Comparison of ENCODE assay signal across 11 cellular contexts in the genomic region with DNA sequence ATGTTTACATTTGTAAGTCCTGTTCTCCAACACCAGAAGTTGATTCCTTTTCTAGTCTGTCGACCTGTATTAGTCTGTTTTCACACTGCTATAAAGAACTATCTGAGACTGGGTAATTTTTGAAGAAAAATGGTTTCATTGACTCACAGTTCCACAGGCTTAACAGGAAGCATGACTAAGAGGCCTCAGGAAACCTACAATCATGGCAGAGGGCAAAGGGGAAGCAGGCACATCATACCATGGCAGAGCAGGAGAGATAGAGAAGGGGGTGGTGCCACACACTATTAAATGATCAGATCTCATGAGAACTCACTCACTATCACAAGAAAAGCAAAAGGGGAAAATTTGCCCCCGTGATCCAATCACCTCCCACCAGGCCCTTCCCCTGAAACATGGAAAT.
DNase-seq lines count a peak whose midpoint lies in the region; ATAC-seq and TF ChIP-seq lines count a peak whose summit lies in the region.
"Had no signal": no experiment of that assay in that cellular context is flagged by ENCODE, and none has a peak within 500 bp of the region (broad histone marks: within the 10 kb centered on the region; RNA-seq: fewer than 3 reads in every experiment).

No MANE protein-coding gene starts in this region.

- no peak overlapping the region for H3K27ac ChIP-seq in left lung
- H3K27ac ChIP-seq: thoracic aorta had no signal

- no peaks in the 10 kb centered on the region for H3K27me3 Mint-ChIP-seq in activated T-helper 2 cell treated with anti-CD3 and anti-CD28 coated beads, Interferon-gamma antibody, Interleukin-2, Interleukin-4, amounts not matched to agents 10 μg/mL and 5 μg/mL and 100 μg/mL, durations not matched to agents 14 hours and 24 hours and 36 hours (ENCODE audit: low read depth)

- H3K4me3 ChIP-seq in left lung, result no peak overlapping the region
- H3K4me3 ChIP-seq: thoracic aorta had no signal

- H3K36me3 ChIP-seq in left lung, result no peaks in the 10 kb centered on the region
- H3K36me3 ChIP-seq: thoracic aorta had no signal

- peak overlapping the region; percentile 43 for H3K27ac Mint-ChIP-seq in activated T-helper 2 cell treated with anti-CD3 and anti-CD28 coated beads, Interferon-gamma antibody, Interleukin-2, Interleukin-4, amounts not matched to agents 10 μg/mL and 5 μg/mL and 100 μg/mL, durations not matched to agents 14 hours and 24 hours and 36 hours

- H3K9me3 ChIP-seq in left lung, result no peaks in the 10 kb centered on the region
- H3K9me3 ChIP-seq: thoracic aorta had no signal

- DNase-seq in GDM1 (lab: John Stamatoyannopoulos, UW), result peak; percentile 83
- peak; percentile 91 to 94 for DNase-seq in Kasumi-1 (lab: John Stamatoyannopoulos, UW)
- no peak for DNase-seq in activated T-helper 2 cell treated with anti-CD3 and anti-CD28 coated beads, Interferon-gamma antibody, Interleukin-2, Interleukin-4, amounts not matched to agents 10 μg/mL and 5 μg/mL and 100 μg/mL, durations not matched to agents 14 hours and 24 hours and 36 hours (ENCODE audit: low spot score)
- DNase-seq in left lung, result no peak
- DNase-seq in effector CD8-positive, alpha-beta T cell (lab: John Stamatoyannopoulos, UW), result no peak
- no peak for DNase-seq in NCI-H2171 (lab: John Stamatoyannopoulos, UW)
- DNase-seq: mesendoderm, NCI-H1417 had no signal

- no peaks in the 10 kb centered on the region for H3K36me3 Mint-ChIP-seq in activated T-helper 2 cell treated with anti-CD3 and anti-CD28 coated beads, Interferon-gamma antibody, Interleukin-2, Interleukin-4, amounts not matched to agents 10 μg/mL and 5 μg/mL and 100 μg/mL, durations not matched to agents 14 hours and 24 hours and 36 hours (ENCODE audit: low read depth)

- no peak overlapping the region for H3K4me3 Mint-ChIP-seq in activated T-helper 2 cell treated with anti-CD3 and anti-CD28 coated beads, Interferon-gamma antibody, Interleukin-2, Interleukin-4, amounts not matched to agents 10 μg/mL and 5 μg/mL and 100 μg/mL, durations not matched to agents 14 hours and 24 hours and 36 hours (ENCODE audit: low read depth)

- peaks cover 0 to 9% of the 10 kb centered on the region in 2 donors for H3K4me1 ChIP-seq in left lung

- H3K4me1 Mint-ChIP-seq in activated T-helper 2 cell treated with anti-CD3 and anti-CD28 coated beads, Interferon-gamma antibody, Interleukin-2, Interleukin-4, amounts not matched to agents 10 μg/mL and 5 μg/mL and 100 μg/mL, durations not matched to agents 14 hours and 24 hours and 36 hours (ENCODE audit: low read depth), result peaks cover 16% of the 10 kb centered on the region

- ATAC-seq in left lung, result peak; percentile 60
- no peak for ATAC-seq in HG03025 (IDR thresholded peaks at IDR 0.05; ENCODE audit: low FRiP score, unreplicated experiment)
- ATAC-seq: Right ventricle myocardium inferior had no signal

- H3K9me3 Mint-ChIP-seq in activated T-helper 2 cell treated with anti-CD3 and anti-CD28 coated beads, Interferon-gamma antibody, Interleukin-2, Interleukin-4, amounts not matched to agents 10 μg/mL and 5 μg/mL and 100 μg/mL, durations not matched to agents 14 hours and 24 hours and 36 hours, result no peaks in the 10 kb centered on the region

- no peak for TF ChIP-seq CTCF in left lung (IDR thresholded peaks at IDR 0.05)

- H3K27me3 ChIP-seq in left lung, result no peaks in the 10 kb centered on the region

- intact Hi-C loops in activated T-helper 2 cell treated with anti-CD3 and anti-CD28 coated beads, Interferon-gamma antibody, Interleukin-2, Interleukin-4, amounts not matched to agents 10 μg/mL and 5 μg/mL and 100 μg/mL, durations not matched to agents 14 hours and 24 hours and 36 hours (cut with micrococcal nuclease), result no loop called here
- intact Hi-C loops in left lung (cut with DNase I), result no loop called here

Comparison
In these comparisons a context has a peak if more than half of its experiments do, and no peak if none do; other contexts are left out.
1. DNase-seq: peak in GDM1 (single experiment) and Kasumi-1 (2 of 2); none in activated T-helper 2 cell treated with anti-CD3 and anti-CD28 coated beads, Interferon-gamma antibody, Interleukin-2, Interleukin-4, amounts not matched to agents 10 μg/mL and 5 μg/mL and 100 μg/mL, durations not matched to agents 14 hours and 24 hours and 36 hours (single experiment), left lung (0 of 2), effector CD8-positive, alpha-beta T cell (single experiment) and NCI-H2171 (single experiment).